Comparison of ENCODE assay signal across 9 cellular contexts in genomic region chr14:80850197-80850814, GRCh38.
DNase-seq lines count a peak whose midpoint lies in the region; ATAC-seq, FAIRE-seq and TF ChIP-seq lines count a peak whose summit lies in the region.
"Had no signal": no experiment of that assay in that cellular context is flagged by ENCODE, and none has a peak within 500 bp of the region (broad histone marks: within the 10 kb centered on the region; RNA-seq: fewer than 3 reads in every experiment).

No MANE protein-coding gene starts in this region.

- H3K27me3 ChIP-seq in GM12878 (replicated peaks in 1 of 2; ENCODE audit: control insufficient read depth in 2 of 2, insufficient read depth in 2 of 2, low read length in 1 of 2), result no peaks in the 10 kb centered on the region
- no peaks in the 10 kb centered on the region for H3K27me3 ChIP-seq in HepG2 (ENCODE audit: control insufficient read depth in 1 of 2, insufficient read depth in 2 of 2, low read length in 2 of 2)

- BruUV-seq in GM12878 (replicated peaks; lab: Mats Ljungman, UMichigan) (no TSS peak), HepG2 (replicated peaks; lab: Mats Ljungman, UMichigan) (no TSS peak)

- ATAC-seq in GM18907 (IDR thresholded peaks at IDR 0.05; ENCODE audit: unreplicated experiment) (peak; percentile 66), GM12878 (peak; percentile 73), HepG2 (0 out of 3 replicates have a peak, but pooled peaks have one; percentile 40)
- ATAC-seq: naive thymus-derived CD8-positive, alpha-beta T cell had no signal

- H3K4me3 ChIP-seq in NB4 (ENCODE audit: low read depth, low read length) (no peak overlapping the region), GM12878 (no peak overlapping the region), HepG2 (replicated peaks in 1 of 3; ENCODE audit: insufficient read depth in 1 of 3, low read depth in 2 of 3, low read length in 3 of 3) (no peak overlapping the region)

- H3K79me2 ChIP-seq in GM12878 (ENCODE audit: control insufficient read depth, insufficient read depth, low read length) (no peaks in the 10 kb centered on the region), HepG2 (ENCODE audit: insufficient read depth, low read length) (no peaks in the 10 kb centered on the region)

- H4K20me1 ChIP-seq in GM12878 (ENCODE audit: control insufficient read depth, insufficient read depth), result no peaks in the 10 kb centered on the region
- no peaks in the 10 kb centered on the region for H4K20me1 ChIP-seq in HepG2 (ENCODE audit: insufficient read depth, low read length)

- POLR2A ChIA-PET in GM12878 (lab: Charles Lee), result no interaction called here
- POLR2A ChIA-PET in HepG2 (lab: Yijun Ruan, JAX), result no interaction called here

- in situ Hi-C loops in GM12878 (cut with MboI) (no loop called here), HepG2 (cut with HindIII; ENCODE audit: extremely low pct_ligation_motif_present, low pct_unique_long_range_greater_than_20kb) (loop anchor here (25.0 kb wide), 1 partner anchor 788 kb away; no protein-coding TSS in a partner anchor)

- no peak overlapping the region for H3K27ac ChIP-seq in GM12878 (ENCODE audit: control insufficient read depth, insufficient read depth)
- H3K27ac ChIP-seq in HepG2 (ENCODE audit: extremely low read length, insufficient read depth, low read length), result no peak overlapping the region

- intact Hi-C loops in GM12878 (cut with micrococcal nuclease; ENCODE audit: unreplicated experiment) (loop anchor here (2.0 kb wide), 3 partner anchors 138 to 794 kb away; no protein-coding TSS in a partner anchor), HepG2 (cut with micrococcal nuclease; ENCODE audit: unreplicated experiment) (loop anchor here (1.0 to 2.0 kb wide), 5 partner anchors 264 to 1881 kb away; no protein-coding TSS in a partner anchor)

- H3K9ac ChIP-seq in GM12878 (ENCODE audit: control insufficient read depth, insufficient read depth, low read length), result no peak overlapping the region
- no peak overlapping the region for H3K9ac ChIP-seq in HepG2 (ENCODE audit: insufficient read depth, low read depth, low read length)

- H2AFZ ChIP-seq in GM12878 (ENCODE audit: control insufficient read depth, low read depth, low read length) (no peak overlapping the region), HepG2 (ENCODE audit: low read length) (no peak overlapping the region)

- H3K36me3 ChIP-seq in GM12878 (ENCODE audit: control insufficient read depth in 2 of 2, insufficient read depth in 2 of 2, low read length in 1 of 2), result no peaks in the 10 kb centered on the region
- H3K36me3 ChIP-seq in HepG2 (replicated peaks in 1 of 2; ENCODE audit: control insufficient read depth in 1 of 2, insufficient read depth in 2 of 2, low read length in 2 of 2), result no peaks in the 10 kb centered on the region

- TF ChIP-seq RAD21 in GM12878 (IDR thresholded peaks at IDR 0.05; ENCODE audit: insufficient read depth, low read depth, low read length) (peak; percentile 71), HepG2 (CRISPR knock-in tag; IDR thresholded peaks at IDR 0.05) (peak; percentile 24; the same call in 1 of the 2 replicates)

- CTCF ChIA-PET in GM12878 (lab: Yijun Ruan, JAX), result interaction anchor here (0.7 to 3.2 kb wide), 18 partner anchors 10 to 1882 kb away, joined by 3 to 47 read pairs (median 6); no protein-coding TSS in a partner anchor
- CTCF ChIA-PET in HepG2 (lab: Yijun Ruan, JAX; ENCODE audit: low intra/inter-chr PET ratio, low total read pairs), result interaction anchor here (0.7 to 2.3 kb wide), 5 partner anchors 637 to 1891 kb away, joined by 3 to 23 read pairs (median 5); no protein-coding TSS in a partner anchor

- no peak for TF ChIP-seq CTCF in NB4 (IDR thresholded peaks at IDR 0.05; ENCODE audit: low read depth, low read length)
- peak; percentile 30 to 60 (median 33); a peak in 2 of 6 replicates for TF ChIP-seq CTCF in GM12878 (IDR thresholded peaks at IDR 0.05 in 2 of 3, conservative IDR thresholded peaks at IDR 0.05 in 1 of 3; ENCODE audit: control insufficient read depth in 2 of 3, extremely low read depth in 1 of 3, insufficient read depth in 1 of 3, low read depth in 3 of 3, low read length in 3 of 3)
- TF ChIP-seq CTCF in HepG2 (CRISPR knock-in tag; IDR thresholded peaks at IDR 0.05), result peak; percentile 57

- no peak for TF ChIP-seq EP300 in GM12878 (IDR thresholded peaks at IDR 0.05; ENCODE audit: borderline replicate concordance in 1 of 2, control insufficient read depth in 1 of 2, low read depth in 2 of 2, low read length in 2 of 2)
- TF ChIP-seq EP300 in HepG2 (IDR thresholded peaks at IDR 0.05; ENCODE audit: low read depth in 2 of 2, low read length in 2 of 2), result no peak
- no peak for TF ChIP-seq EP300 in HepG2 (CRISPR knock-in tag; IDR thresholded peaks at IDR 0.05; ENCODE audit: borderline replicate concordance)

- no peak for TF ChIP-seq POLR2A in NB4 (IDR thresholded peaks at IDR 0.05; ENCODE audit: extremely low read depth, insufficient read length)
- TF ChIP-seq POLR2A in GM12878 (IDR thresholded peaks at IDR 0.05; ENCODE audit: low read depth, low read length), result no peak
- no peak for TF ChIP-seq POLR2A in HepG2 (IDR thresholded peaks at IDR 0.05; ENCODE audit: insufficient read depth in 1 of 2, low read depth in 2 of 2, low read length in 2 of 2)

- SMC1A ChIA-PET in GM12878 (lab: Charles Lee; ENCODE audit: uncharacterized antibody, unreplicated experiment), result interaction anchor here (0.9 to 3.0 kb wide), 9 partner anchors 10 to 794 kb away, joined by 3 to 21 read pairs (median 4); partner anchors contain the start of gene CEP128

- DNase-seq in CD1c-positive myeloid dendritic cell (ENCODE audit: extremely low spot score) (peak; percentile 53), NB4 (ENCODE audit: low read depth) (peak; percentile 44), GM12878 (ENCODE audit: low read depth, low spot score) (no peak), HepG2 (ENCODE audit: low spot score) (peak; percentile 12), ecto neural progenitor cell (ENCODE audit: low spot score) (no peak), NCI-H2029 (lab: John Stamatoyannopoulos, UW) (no peak), NK-92 (lab: John Stamatoyannopoulos, UW; ENCODE audit: unreplicated experiment) (no peak)

- H3K4me2 ChIP-seq in GM12878 (ENCODE audit: control insufficient read depth, insufficient read depth) (no peak overlapping the region), HepG2 (ENCODE audit: low read depth, low read length) (no peak overlapping the region)

- no peaks in the 10 kb centered on the region for H3K4me1 ChIP-seq in GM12878 (ENCODE audit: control insufficient read depth, insufficient read depth, low read length)
- H3K4me1 ChIP-seq in HepG2 (ENCODE audit: insufficient read depth, low read length), result no peaks in the 10 kb centered on the region

- H3K9me3 ChIP-seq in GM12878 (replicated peaks; ENCODE audit: control insufficient read depth, insufficient read depth, low read length) (no peaks in the 10 kb centered on the region), HepG2 (ENCODE audit: low read length) (no peaks in the 10 kb centered on the region)

- 17% methylated on average over 4 of the region's 4 CpGs for WGBS in GM12878 (ENCODE audit: insufficient coverage, insufficient replicate concordance, low lambda C conversion rate, missing lambda C conversion rate)
- 37% methylated on average over 4 of the region's 4 CpGs for WGBS in HepG2 (ENCODE audit: low lambda C conversion rate)

- peak; percentile 61 for FAIRE-seq in GM12878 (lab: Jason Lieb, UNC)
- peak; percentile 4 for FAIRE-seq in HepG2 (lab: Jason Lieb, UNC)

- RAD21 ChIA-PET in GM12878 (lab: Charles Lee; ENCODE audit: unreplicated experiment), result interaction anchor here (0.9 to 2.8 kb wide), 5 partner anchors 14 to 794 kb away, joined by 3 to 17 read pairs (median 4); no protein-coding TSS in a partner anchor

TF ChIP-seq in GM12878, 131 proteins besides CTCF, POLR2A, EP300 and RAD21 (continues in another document):
- TF ChIP-seq NFIC (IDR thresholded peaks at IDR 0.05; ENCODE audit: low read depth, low read length) (no peak), WRNIP1 (IDR thresholded peaks at IDR 0.05; ENCODE audit: borderline replicate concordance, low read depth, low read length) (no peak)

TF ChIP-seq in HepG2, 621 proteins besides CTCF, POLR2A, EP300 and RAD21 (continues in another document):
- TF ChIP-seq PRDM4 (CRISPR knock-in tag; IDR thresholded peaks at IDR 0.05; ENCODE audit: borderline replicate concordance) (no peak), DNMT3B (CRISPR knock-in tag; conservative IDR thresholded peaks at IDR 0.05) (no peak), ZNF652 (CRISPR knock-in tag; IDR thresholded peaks at IDR 0.05; ENCODE audit: borderline replicate concordance, low read depth) (no peak), HOXA9 (CRISPR knock-in tag; IDR thresholded peaks at IDR 0.05; ENCODE audit: borderline replicate concordance) (no peak), ZNF589 (CRISPR knock-in tag; conservative IDR thresholded peaks at IDR 0.05) (no peak)

Comparison
In these comparisons a context has a peak if more than half of its experiments do, and no peak if none do; other contexts are left out.
1. DNase-seq: peak in CD1c-positive myeloid dendritic cell (single experiment), NB4 (single experiment) and HepG2 (single experiment); none in GM12878 (single experiment), ecto neural progenitor cell (single experiment), NCI-H2029 (single experiment) and NK-92 (single experiment).
2. Peak in every context shown above with its lines, with median percentiles within 50 percentile points of each other: ATAC-seq.